ENCODE assay signal across 8 cellular contexts in genomic region chr5:140548300-140548688, GRCh38. TPM values are rescaled to one million over a fixed set of nuclear protein-coding genes. Genes with fewer than 3 reads are reported as not detected.
DNase-seq lines count a peak whose midpoint lies in the region; ATAC-seq and TF ChIP-seq lines count a peak whose summit lies in the region.

No MANE protein-coding gene starts in this region.

- H3K9ac ChIP-seq in mammary epithelial cell (ENCODE audit: insufficient read depth, low read length) = no peak overlapping the region

- peak overlapping the region; percentile 84 for H3K4me2 ChIP-seq in mammary epithelial cell (ENCODE audit: insufficient read depth, low read depth, low read length)

- dilution Hi-C loops in mammary epithelial cell (cut with HindIII; ENCODE audit: low sequenced_read_pairs) = no loop called here

- in situ Hi-C loops in mammary epithelial cell (cut with MboI; ENCODE audit: low sequenced_read_pairs in 2 of 2) = no loop called here

- TF ChIP-seq CTCF in cardiac muscle cell (IDR thresholded peaks at IDR 0.05; ENCODE audit: low read depth, low read length) = no peak
- TF ChIP-seq CTCF in mammary epithelial cell (conservative IDR thresholded peaks at IDR 0.05 in 1 of 2, IDR thresholded peaks at IDR 0.05 in 1 of 2; ENCODE audit: extremely low read depth in 1 of 2, insufficient read depth in 1 of 2, low read depth in 1 of 2, low read length in 2 of 2) = no peak
- no peak for TF ChIP-seq CTCF in uterus (IDR thresholded peaks at IDR 0.05)

- H3K36me3 ChIP-seq in cardiac muscle cell (peaks cover 19% of the 10 kb centered on the region), mammary epithelial cell (ENCODE audit: insufficient read depth, low read length) (peaks cover 26% of the 10 kb centered on the region), uterus (no peaks in the 10 kb centered on the region), SJCRH30 (peaks cover 57% of the 10 kb centered on the region)

- CTCF ChIA-PET in mammary epithelial cell (lab: Charles Lee; ENCODE audit: low non-redundant PET) = no interaction called here

- ATAC-seq in left cardiac atrium = no peak

- H3K79me2 ChIP-seq in mammary epithelial cell (ENCODE audit: insufficient read depth, low read length) = peaks cover 15% of the 10 kb centered on the region

- TF ChIP-seq POLR2A in uterus (IDR thresholded peaks at IDR 0.05) = no peak

- H3K27me3 ChIP-seq in cardiac muscle cell (no peaks in the 10 kb centered on the region), mammary epithelial cell (ENCODE audit: insufficient read depth, low read length) (no peaks in the 10 kb centered on the region), mononuclear cell (ENCODE audit: insufficient read depth, low read length) (no peaks in the 10 kb centered on the region), uterus (no peaks in the 10 kb centered on the region), SJCRH30 (no peaks in the 10 kb centered on the region)

- intact Hi-C loops in left cardiac atrium (cut with DNase I) = loop anchor here in 1 of 2 donors (5.0 kb wide), 1 partner anchor 94 kb away; no protein-coding TSS in a partner anchor
- intact Hi-C loops in mammary epithelial cell (cut with micrococcal nuclease) = no loop called here
- intact Hi-C loops in uterus (cut with DNase I; ENCODE audit: low total_unique reads) = no loop called here

- H3K4me3 ChIP-seq in cardiac muscle cell (peak overlapping the region; percentile 25), mammary epithelial cell (replicated peaks in 1 of 3; ENCODE audit: insufficient read depth in 1 of 3, low read depth in 2 of 3, low read length in 3 of 3) (peak overlapping the region in 1 of 3 experiments; percentile 55), mononuclear cell (ENCODE audit: low read length) (peak overlapping the region; percentile 45), uterus (peak overlapping the region; percentile 43 to 58), SJCRH30 (no peak overlapping the region)

- H4K20me1 ChIP-seq in mammary epithelial cell (ENCODE audit: insufficient read depth, low read length) = no peaks in the 10 kb centered on the region

- 50% methylated on average over 4 of the region's 5 CpGs for WGBS in mammary epithelial cell (ENCODE audit: low coverage, missing lambda C conversion rate)

- H2AFZ ChIP-seq in mammary epithelial cell (ENCODE audit: low read depth, low read length) = no peak overlapping the region

- H3K27ac ChIP-seq in cardiac muscle cell (peak overlapping the region; percentile 75), mammary epithelial cell (ENCODE audit: insufficient read depth, low read depth, low read length) (no peak overlapping the region), uterus (peak overlapping the region; percentile 92 to 93), SJCRH30 (no peak overlapping the region)

- H3K4me1 ChIP-seq in cardiac muscle cell (ENCODE audit: low read depth) (peaks cover 14% of the 10 kb centered on the region), mammary epithelial cell (ENCODE audit: insufficient read depth, low read length) (peaks cover 13% of the 10 kb centered on the region), mononuclear cell (ENCODE audit: insufficient read depth, low read length) (peaks cover 41% of the 10 kb centered on the region), uterus (peaks cover 10 to 14% of the 10 kb centered on the region in 2 donors), SJCRH30 (no peaks in the 10 kb centered on the region)

- H3K9me3 ChIP-seq in cardiac muscle cell (ENCODE audit: low read depth) (no peaks in the 10 kb centered on the region), mammary epithelial cell (replicated peaks; ENCODE audit: insufficient read depth, low read length) (no peaks in the 10 kb centered on the region), mononuclear cell (ENCODE audit: low read depth, low read length) (no peaks in the 10 kb centered on the region), uterus (no peaks in the 10 kb centered on the region), SJCRH30 (replicated peaks) (no peaks in the 10 kb centered on the region)

- no TSS peak for BruUV-seq in mammary epithelial cell (replicated peaks; lab: Mats Ljungman, UMichigan)

- DNase-seq in cardiac muscle cell (ENCODE audit: low read depth in 1 of 2, low spot score in 1 of 2) (no peak), left cardiac atrium (no peak), mammary epithelial cell (no peak), uterus (no peak), ureter (ENCODE audit: low spot score) (no peak), anterior cingulate cortex (lab: John Stamatoyannopoulos, UW) (no peak), SJCRH30 (no peak)

RNA-seq across cellular contexts. Expression of gene EIF4EBP3, which starts 0.8 kb away (rescaled TPM):
- total RNA-seq in cardiac muscle cell (3.1 and 5.3 TPM in 2 replicates), left cardiac atrium (10 to 100 TPM in 1 of 2 donors, 1 to 10 TPM in 1; 8.8 to 11.5 TPM), mammary epithelial cell (1 to 10 TPM; 1.8 to 6.0 TPM), mononuclear cell (4.0 TPM), uterus (1 to 10 TPM in 1 of 4 donors, not detected in 3; 7.8 TPM), ureter (25.9 TPM)
- polyA plus RNA-seq in cardiac muscle cell (6.6 and 24.8 TPM in 2 replicates), mammary epithelial cell (2.8 TPM)
- polyA minus RNA-seq in mammary epithelial cell = not detected
- 0.57 and 1.3 TPM in 2 replicates for total RNA-seq in SJCRH30 (2014; rRNA removed; shearing (Covaris generic))

RNA-seq across cellular contexts. Expression of gene SRA1, which starts 9.0 kb away (rescaled TPM):
- 22.8 and 43.9 TPM in 2 replicates for total RNA-seq in cardiac muscle cell
- polyA plus RNA-seq in cardiac muscle cell = 51.5 and 80.6 TPM in 2 replicates
- 10 to 100 TPM; 24.9 to 37.4 TPM for total RNA-seq in left cardiac atrium
- 10 to 100 TPM; 20.8 to 47.7 TPM for total RNA-seq in mammary epithelial cell
- polyA plus RNA-seq in mammary epithelial cell = 39.4 TPM
- polyA minus RNA-seq in mammary epithelial cell = 19.3 TPM
- 21.2 TPM for total RNA-seq in mononuclear cell
- total RNA-seq in uterus = 10 to 100 TPM in 3 of 4 donors, 1 to 10 TPM in 1; 2.6 to 32.6 (median 22.9) TPM
- total RNA-seq in ureter = 37.8 TPM
- 27.5 and 36.1 TPM in 2 replicates for total RNA-seq in SJCRH30 (2014; rRNA removed; shearing (Covaris generic))

RNA-seq across cellular contexts. Expression of gene APBB3, which starts 16.1 kb away (rescaled TPM):
- total RNA-seq in cardiac muscle cell (34.2 and 45.4 TPM in 2 replicates), left cardiac atrium (10 to 100 TPM; 11.4 to 14.3 TPM), mammary epithelial cell (10 to 100 TPM; 12.2 to 18.4 TPM), mononuclear cell (24.2 TPM), uterus (10 to 100 TPM in 3 of 4 donors, 1 to 10 TPM in 1; 6.5 to 54.7 (median 27.4) TPM), ureter (31.9 TPM)
- polyA plus RNA-seq in cardiac muscle cell (61.8 and 66.2 TPM in 2 replicates), mammary epithelial cell (6.4 TPM)
- polyA minus RNA-seq in mammary epithelial cell = 3.4 TPM
- total RNA-seq in SJCRH30 (2014; rRNA removed; shearing (Covaris generic)) = 10.2 and 16.9 TPM in 2 replicates

RNA-seq across cellular contexts. Expression of gene SLC35A4, which starts 16.3 kb away (rescaled TPM):
- total RNA-seq in cardiac muscle cell = 29.5 and 32.3 TPM in 2 replicates
- 67.9 and 80.7 TPM in 2 replicates for polyA plus RNA-seq in cardiac muscle cell
- total RNA-seq in left cardiac atrium = 10 to 100 TPM; 70.3 to 79.3 TPM
- total RNA-seq in mammary epithelial cell = 10 to 100 TPM; 24.0 to 62.2 TPM
- polyA plus RNA-seq in mammary epithelial cell = 89.7 TPM
- 193 TPM for polyA minus RNA-seq in mammary epithelial cell
- 13.1 TPM for total RNA-seq in mononuclear cell
- total RNA-seq in uterus = 10 to 100 TPM in 3 of 4 donors, 1 to 10 TPM in 1; 6.4 to 39.7 (median 21.7) TPM
- total RNA-seq in ureter = 71.8 TPM
- total RNA-seq in SJCRH30 (2014; rRNA removed; shearing (Covaris generic)) = 61.2 and 62.3 TPM in 2 replicates

Comparison
In these comparisons a context has a peak if more than half of its experiments do, and no peak if none do; other contexts are left out.
1. H3K27ac ChIP-seq: peak in cardiac muscle cell (single experiment) and uterus (2 of 2); none in mammary epithelial cell (single experiment) and SJCRH30 (single experiment).